In the genomic region with DNA sequence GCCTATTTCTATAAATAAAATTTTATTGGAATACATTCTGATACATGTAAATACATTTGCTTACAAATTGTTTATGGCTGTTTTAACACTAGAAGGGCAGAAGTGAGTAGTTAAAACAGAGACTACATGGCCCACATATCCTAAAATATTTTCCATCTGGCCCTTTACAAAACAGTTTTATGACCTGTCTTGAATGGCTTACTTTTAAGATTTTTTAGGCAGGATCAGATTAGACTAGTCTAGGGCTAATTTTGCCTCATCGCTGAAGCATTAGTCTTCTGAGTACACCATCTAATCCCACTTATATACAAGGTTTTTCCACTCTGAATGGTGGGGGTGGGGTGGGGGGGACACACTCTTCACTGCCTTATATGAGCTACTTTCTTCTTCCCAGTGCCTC, we compare ENCODE assay signal across 7 cellular contexts.
"Had no signal": no experiment of that assay in that cellular context is flagged by ENCODE, and none has a peak within 500 bp of the region (broad histone marks: within the 10 kb centered on the region; RNA-seq: fewer than 3 reads in every experiment).

No MANE protein-coding gene starts in this region.

- ATAC-seq: GM12878 had no signal

- H3K4me3 ChIP-seq: GM12878 had no signal

- FAIRE-seq: G401.6, GM12878, GM12891, GM12892, GM19239 had no signal

- DNase-seq: GDM1, GF-D8 had no signal
